ENCODE assay signal across 12 cellular contexts in genomic region chr5:61290815-61291214, GRCh38. TPM values are rescaled to one million over a fixed set of nuclear protein-coding genes. Genes with fewer than 3 reads are reported as not detected.
DNase-seq lines count a peak whose midpoint lies in the region; ATAC-seq and TF ChIP-seq lines count a peak whose summit lies in the region.
"Had no signal": no experiment of that assay in that cellular context is flagged by ENCODE, and none has a peak within 500 bp of the region (broad histone marks: within the 10 kb centered on the region; RNA-seq: fewer than 3 reads in every experiment).

No MANE protein-coding gene starts in this region.

- no peak for TF ChIP-seq CTCF in Loucy (conservative IDR thresholded peaks at IDR 0.05; ENCODE audit: low read length)
- no peak for TF ChIP-seq CTCF in left lung (IDR thresholded peaks at IDR 0.05)
- no peak for TF ChIP-seq CTCF in smooth muscle cell (IDR thresholded peaks at IDR 0.05; ENCODE audit: borderline replicate concordance, insufficient read depth, poor library complexity, severe bottlenecking)
- no peak for TF ChIP-seq CTCF in GM13977 (IDR thresholded peaks at IDR 0.05; ENCODE audit: extremely low read depth, insufficient read depth, missing control alignments)
- no peak for TF ChIP-seq CTCF in CD4-positive, alpha-beta T cell (IDR thresholded peaks at IDR 0.05)

- H3K4me1 Mint-ChIP-seq in activated naive CD8-positive, alpha-beta T cell treated with anti-CD3 and anti-CD28 coated beads, Interleukin-2, amount 50 U/mL, for 24 hours: no peaks in the 10 kb centered on the region
- H3K4me1 Mint-ChIP-seq in CD4-positive, alpha-beta T cell (ENCODE audit: low read depth): no peaks in the 10 kb centered on the region
- H3K4me1 Mint-ChIP-seq: natural killer cell had no signal

- no peaks in the 10 kb centered on the region for H3K9me3 ChIP-seq in Loucy (ENCODE audit: insufficient read depth, low read depth, low read length)
- H3K9me3 ChIP-seq in left lung: no peaks in the 10 kb centered on the region
- H3K9me3 ChIP-seq in smooth muscle cell (replicated peaks; ENCODE audit: low read depth): no peaks in the 10 kb centered on the region
- no peaks in the 10 kb centered on the region for H3K9me3 ChIP-seq in CD4-positive, alpha-beta T cell (ENCODE audit: control insufficient read depth, low read length)

- POLR2A ChIA-PET in CD4-positive, alpha-beta T cell (lab: Charles Lee): interaction anchor here (0.7 kb wide), 1 partner anchor 1514 kb away, joined by 3 read pairs; no protein-coding TSS in a partner anchor

- H3K27ac Mint-ChIP-seq in activated naive CD8-positive, alpha-beta T cell treated with anti-CD3 and anti-CD28 coated beads, Interleukin-2, amount 50 U/mL, for 24 hours: no peak overlapping the region
- no peak overlapping the region for H3K27ac Mint-ChIP-seq in CD4-positive, alpha-beta T cell
- H3K27ac Mint-ChIP-seq: natural killer cell had no signal

- H4K20me1 ChIP-seq in Loucy (ENCODE audit: insufficient read depth, low read length, poor library complexity, severe bottlenecking) (no peaks in the 10 kb centered on the region), smooth muscle cell (ENCODE audit: low read depth) (no peaks in the 10 kb centered on the region)

- H3K9me3 Mint-ChIP-seq in activated naive CD8-positive, alpha-beta T cell treated with anti-CD3 and anti-CD28 coated beads, Interleukin-2, amount 50 U/mL, for 24 hours: no peaks in the 10 kb centered on the region
- H3K9me3 Mint-ChIP-seq in CD4-positive, alpha-beta T cell: no peaks in the 10 kb centered on the region
- H3K9me3 Mint-ChIP-seq: natural killer cell had no signal

- no peaks in the 10 kb centered on the region for H3F3A ChIP-seq in Loucy (ENCODE audit: low read depth)
- no peaks in the 10 kb centered on the region for H3F3A ChIP-seq in smooth muscle cell (ENCODE audit: low read depth)

- H3K4me2 ChIP-seq in Loucy (ENCODE audit: low read depth, low read length, poor library complexity, severe bottlenecking): no peak overlapping the region
- H3K4me2 ChIP-seq in smooth muscle cell: no peak overlapping the region
- H3K4me2 ChIP-seq: KMS-11 had no signal

- H3K36me3 ChIP-seq in Loucy (ENCODE audit: insufficient read depth, low read length) (no peaks in the 10 kb centered on the region), left lung (no peaks in the 10 kb centered on the region), smooth muscle cell (ENCODE audit: low read depth) (no peaks in the 10 kb centered on the region)
- H3K36me3 ChIP-seq: tibial nerve had no signal

- H3K36me3 Mint-ChIP-seq in activated naive CD8-positive, alpha-beta T cell treated with anti-CD3 and anti-CD28 coated beads, Interleukin-2, amount 50 U/mL, for 24 hours (ENCODE audit: low read depth): no peaks in the 10 kb centered on the region
- H3K36me3 Mint-ChIP-seq in CD4-positive, alpha-beta T cell (ENCODE audit: low read depth): no peaks in the 10 kb centered on the region
- H3K36me3 Mint-ChIP-seq: natural killer cell had no signal

- no peaks in the 10 kb centered on the region for H3K9me2 ChIP-seq in Loucy (replicated peaks; ENCODE audit: low read depth, low read length)

- WGBS in smooth muscle cell (ENCODE audit: low lambda C conversion rate): 63% methylated on average over 3 of the region's 3 CpGs

- no peaks in the 10 kb centered on the region for H3K79me2 ChIP-seq in Loucy (ENCODE audit: insufficient read depth, low read length)
- H3K79me2 ChIP-seq in smooth muscle cell (ENCODE audit: low read depth): no peaks in the 10 kb centered on the region

- DNase-seq in amniotic epithelial cell (ENCODE audit: low read depth) (peak; percentile 34), left lung (no peak), smooth muscle cell (lab: John Stamatoyannopoulos, UW; ENCODE audit: unreplicated experiment) (no peak), GM13977 (ENCODE audit: low spot score) (no peak)
- no peak for DNase-seq in activated naive CD8-positive, alpha-beta T cell treated with anti-CD3 and anti-CD28 coated beads, Interleukin-2, amount 50 U/mL, for 24 hours
- DNase-seq in CD4-positive, alpha-beta T cell: no peak
- DNase-seq: cerebellar nuclear complex, natural killer cell had no signal

- H3K27ac ChIP-seq in left lung (peak overlapping the region in 1 of 2 donors; percentile 45), smooth muscle cell (ENCODE audit: low read depth) (no peak overlapping the region)
- no peak overlapping the region for H3K27ac ChIP-seq in CD4-positive, alpha-beta T cell (ENCODE audit: low read depth, low read length)
- H3K27ac ChIP-seq: KMS-11 had no signal

- H3K9ac ChIP-seq in Loucy (ENCODE audit: low read depth, low read length, poor library complexity, severe bottlenecking) (no peak overlapping the region), smooth muscle cell (ENCODE audit: low read depth) (no peak overlapping the region)
- H3K9ac ChIP-seq: KMS-11 had no signal

- CTCF ChIA-PET in CD4-positive, alpha-beta T cell (lab: Charles Lee): no interaction called here

- intact Hi-C loops in left lung (cut with DNase I): no loop called here
- intact Hi-C loops in CD4-positive, alpha-beta T cell (cut with DNase I, micrococcal nuclease): no loop called here

- in situ Hi-C loops in GM13977 (cut with MboI; ENCODE audit: low pct_unique_long_range_greater_than_20kb, low sequenced_read_pairs, unreplicated experiment): no loop called here

- H3K4me3 ChIP-seq in Loucy (ENCODE audit: low read length, poor library complexity, severe bottlenecking) (no peak overlapping the region), left lung (no peak overlapping the region), smooth muscle cell (no peak overlapping the region)
- H3K4me3 ChIP-seq: tibial nerve had no signal

- peaks cover 5% of the 10 kb centered on the region for H3K4me1 ChIP-seq in Loucy (ENCODE audit: insufficient read depth, low read length, poor library complexity, severe bottlenecking)
- H3K4me1 ChIP-seq in left lung: peaks cover 0 to 11% of the 10 kb centered on the region in 2 donors
- peaks cover 12% of the 10 kb centered on the region for H3K4me1 ChIP-seq in smooth muscle cell (ENCODE audit: low read depth)

- peak; percentile 33 for ATAC-seq in left lung
- ATAC-seq in HG03342 (IDR thresholded peaks at IDR 0.05; ENCODE audit: unreplicated experiment): no peak
- ATAC-seq in activated naive CD8-positive, alpha-beta T cell treated with anti-CD3 and anti-CD28 coated beads, Interleukin-2, amount 50 U/mL, for 24 hours: no peak
- ATAC-seq in CD4-positive, alpha-beta T cell (ENCODE audit: poor library complexity): no peak
- ATAC-seq: natural killer cell had no signal

- H3K27me3 ChIP-seq in Loucy (ENCODE audit: insufficient read depth, low read length, poor library complexity, severe bottlenecking): no peaks in the 10 kb centered on the region
- no peaks in the 10 kb centered on the region for H3K27me3 ChIP-seq in left lung
- H3K27me3 ChIP-seq in smooth muscle cell (ENCODE audit: low read depth): no peaks in the 10 kb centered on the region
- H3K27me3 ChIP-seq in CD4-positive, alpha-beta T cell (ENCODE audit: control insufficient read depth, insufficient read depth, low read length): no peaks in the 10 kb centered on the region
- H3K27me3 ChIP-seq: tibial nerve had no signal

- peak overlapping the region; percentile 65 for H2AFZ ChIP-seq in Loucy (ENCODE audit: low read length)
- H2AFZ ChIP-seq in smooth muscle cell (ENCODE audit: low read depth): peak overlapping the region; percentile 63

- no peak overlapping the region for H3K4me3 Mint-ChIP-seq in activated naive CD8-positive, alpha-beta T cell treated with anti-CD3 and anti-CD28 coated beads, Interleukin-2, amount 50 U/mL, for 24 hours
- H3K4me3 Mint-ChIP-seq in CD4-positive, alpha-beta T cell: no peak overlapping the region
- H3K4me3 Mint-ChIP-seq: natural killer cell had no signal

- no peaks in the 10 kb centered on the region for H3K27me3 Mint-ChIP-seq in activated naive CD8-positive, alpha-beta T cell treated with anti-CD3 and anti-CD28 coated beads, Interleukin-2, amount 50 U/mL, for 24 hours
- no peaks in the 10 kb centered on the region for H3K27me3 Mint-ChIP-seq in CD4-positive, alpha-beta T cell

RNA-seq across cellular contexts. Expression of gene ZSWIM6, which starts 41.2 kb away (rescaled TPM):
- total RNA-seq in left lung: 10 to 100 TPM; 17.5 to 20.3 TPM
- 21.9 and 25.5 TPM in 2 replicates for total RNA-seq in smooth muscle cell
- 9.1 and 11.0 TPM in 2 replicates for polyA plus RNA-seq in smooth muscle cell
- 1 to 10 TPM; 4.1 TPM for total RNA-seq in CD4-positive, alpha-beta T cell
